17 cellular contexts compared by ENCODE assay signal in the genomic region with DNA sequence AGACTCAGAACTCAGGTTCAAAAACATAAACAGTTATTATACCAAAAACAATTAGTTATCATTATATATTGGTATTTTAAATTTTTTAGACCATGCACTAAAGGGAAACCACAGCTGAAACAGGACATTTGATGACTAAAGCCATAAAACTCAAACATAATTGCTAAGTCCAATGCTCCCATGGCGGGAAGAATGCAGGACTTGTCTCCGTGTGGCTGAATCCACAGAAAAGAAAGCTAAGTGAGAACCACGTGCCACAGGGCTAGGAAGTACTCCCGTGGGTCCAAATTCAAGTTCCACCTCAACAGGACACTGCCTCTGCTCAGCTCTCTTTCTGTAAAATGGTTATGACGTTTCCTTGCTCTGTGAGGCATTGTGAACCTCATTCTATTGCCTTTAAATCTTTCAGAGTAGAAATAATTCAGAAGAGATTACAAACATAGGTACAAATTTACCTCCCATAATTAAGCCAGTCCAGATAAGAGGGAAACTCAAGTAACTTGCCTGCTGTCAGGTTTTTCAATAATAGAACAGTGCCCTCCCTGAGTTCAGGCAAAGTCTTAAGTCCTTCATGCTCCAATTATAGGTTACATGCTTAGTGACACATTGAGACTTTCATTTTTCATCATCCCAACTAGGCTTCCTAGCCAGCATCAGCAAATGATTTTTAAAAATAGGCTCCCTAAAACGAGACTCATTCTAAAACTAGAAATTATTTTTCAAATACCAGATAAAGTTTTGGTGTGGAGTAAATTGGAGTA. TPM values are rescaled to one million over a fixed set of nuclear protein-coding genes. Genes with fewer than 3 reads are reported as not detected.
DNase-seq lines count a peak whose midpoint lies in the region; ATAC-seq and TF ChIP-seq lines count a peak whose summit lies in the region.
"Had no signal": no experiment of that assay in that cellular context is flagged by ENCODE, and none has a peak within 500 bp of the region (broad histone marks: within the 10 kb centered on the region; RNA-seq: fewer than 3 reads in every experiment).

No MANE protein-coding gene starts in this region.

- no peaks in the 10 kb centered on the region for H3K9me3 ChIP-seq in right lobe of liver
- H3K9me3 ChIP-seq: SK-N-SH had no signal

- in situ Hi-C loops in SK-MEL-5 (cut with HindIII; ENCODE audit: low pct_unique_long_range_greater_than_20kb, low sequenced_read_pairs): no loop called here

- no peaks in the 10 kb centered on the region for H3K27me3 ChIP-seq in right lobe of liver

- H3K27ac ChIP-seq in right lobe of liver: no peak overlapping the region
- H3K27ac ChIP-seq: C4-2B, HL-60, PC-9 had no signal

- 69% methylated on average over 6 of the region's 6 CpGs for WGBS in right lobe of liver (ENCODE audit: insufficient coverage, low coverage, low lambda C conversion rate, missing lambda C conversion rate)

- no peaks in the 10 kb centered on the region for H3K4me1 ChIP-seq in right lobe of liver

- DNase-seq in ELR (ENCODE audit: low read depth) (peak; percentile 47), SK-MEL-5 (ENCODE audit: low read depth, low spot score) (peak; percentile 18), left colon (no peak), NCI-H1092 treated with DMSO at 0.1 percent for 48 hours (lab: John Stamatoyannopoulos, UW) (no peak), foreskin melanocyte (no peak), right lobe of liver (no peak), NCI-H2107 (lab: John Stamatoyannopoulos, UW) (no peak)
- DNase-seq: COR-L47, DMS53, NCI-H1048, NCI-H446, PC-9, SK-N-SH had no signal

- ATAC-seq in HG03442 (IDR thresholded peaks at IDR 0.05; ENCODE audit: unreplicated experiment) (peak; percentile 57), left colon (peak; percentile 41), right lobe of liver (no peak)
- ATAC-seq: K562 had no signal

- no peak for TF ChIP-seq POLR2A in right lobe of liver (IDR thresholded peaks at IDR 0.05)

- TF ChIP-seq CTCF in right lobe of liver (IDR thresholded peaks at IDR 0.05): no peak

- intact Hi-C loops in left colon (cut with DNase I, micrococcal nuclease) (no loop called here), right lobe of liver (cut with DNase I) (no loop called here)

- no peak overlapping the region for H3K4me3 ChIP-seq in right lobe of liver
- H3K4me3 ChIP-seq: K562, PC-9 had no signal

- H3K36me3 ChIP-seq in right lobe of liver: no peaks in the 10 kb centered on the region

RNA-seq across cellular contexts. Expression of a gene that starts 36.7 kb away (rescaled TPM):
- total RNA-seq in SK-MEL-5 (2014; rRNA removed; shearing (Covaris generic)): 5.6 and 7.6 TPM in 2 replicates
- 5.8 and 8.4 TPM in 2 replicates for polyA plus RNA-seq in SK-MEL-5 (2015; cell fraction: cytosol; rRNA removed)
- polyA plus RNA-seq in SK-MEL-5 (2015; cell fraction: nucleus; rRNA removed): 1.3 and 1.6 TPM in 2 replicates
- total RNA-seq in left colon (1 to 10 TPM; 1.4 to 2.0 TPM), right lobe of liver (1 to 10 TPM; 2.7 to 8.7 (median 6.7) TPM)
- polyA plus RNA-seq: SK-N-SH had no signal

Comparison
In these comparisons a context has a peak if more than half of its experiments do, and no peak if none do; other contexts are left out.
1. DNase-seq: peak in ELR (single experiment) and SK-MEL-5 (single experiment); none in left colon (0 of 2), NCI-H1092 treated with DMSO at 0.1 percent for 48 hours (single experiment), foreskin melanocyte (single experiment), right lobe of liver (0 of 3) and NCI-H2107 (single experiment).
2. ATAC-seq: peak in HG03442 (single experiment) and left colon (single experiment); none in right lobe of liver (0 of 4).